In the genomic region with DNA sequence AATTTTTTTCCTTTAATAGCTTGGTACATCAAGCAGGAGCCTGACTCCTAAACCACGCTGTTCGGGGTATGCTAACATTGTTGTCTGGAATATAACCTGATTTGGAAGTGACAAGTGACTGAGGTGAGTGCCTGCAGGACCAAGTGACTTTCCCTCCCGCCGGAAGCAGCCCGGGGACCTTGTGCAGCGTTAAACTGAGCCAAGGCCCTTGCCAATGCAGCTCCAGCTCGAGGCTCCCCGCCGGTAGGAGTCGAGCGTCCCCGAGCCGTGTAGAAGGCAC, we compare ENCODE assay signal across 8 cellular contexts. TPM values are rescaled to one million over a fixed set of nuclear protein-coding genes. Genes with fewer than 3 reads are reported as not detected.
DNase-seq lines count a peak whose midpoint lies in the region; ATAC-seq and TF ChIP-seq lines count a peak whose summit lies in the region.

No MANE protein-coding gene starts in this region.

- H3K79me2 ChIP-seq in trophoblast cell (ENCODE audit: control insufficient read depth, insufficient read depth, low read length, poor library complexity): no peaks in the 10 kb centered on the region

- peak overlapping the region; percentile 95 for H3K4me2 ChIP-seq in trophoblast cell (ENCODE audit: low read length)

- intact Hi-C loops in esophagus muscularis mucosa (cut with DNase I): no loop called here

- peak overlapping the region; percentile 73 for H2AFZ ChIP-seq in trophoblast cell (ENCODE audit: insufficient read depth, low read length, poor library complexity)

- WGBS in esophagus muscularis mucosa: 40% methylated on average over 5 of the region's 13 CpGs
- no CpG with 5 or more reads among the region's 13 CpGs for WGBS in trophoblast cell (ENCODE audit: extremely low coverage, insufficient coverage, insufficient read length)

- H2BK120ac ChIP-seq in trophoblast cell (ENCODE audit: insufficient read depth, low read length, poor library complexity): peak overlapping the region; percentile 39

- H3K36me3 ChIP-seq in esophagus muscularis mucosa: peaks cover 0 to 40% (median 21%) of the 10 kb centered on the region in 4 donors
- no peaks in the 10 kb centered on the region for H3K36me3 ChIP-seq in trophoblast cell (ENCODE audit: control insufficient read depth in 1 of 2, insufficient read depth in 2 of 2, low read length in 2 of 2)

- H3K9me3 ChIP-seq in esophagus muscularis mucosa (no peaks in the 10 kb centered on the region), trophoblast cell (ENCODE audit: insufficient read depth, low read depth, low read length) (no peaks in the 10 kb centered on the region)

- peaks cover 23% of the 10 kb centered on the region for H3K79me1 ChIP-seq in trophoblast cell (ENCODE audit: low read length)

- DNase-seq in esophagus muscularis mucosa (ENCODE audit: extremely low spot score) (no peak), trophoblast cell (no peak), EL (no peak), NCI-H128 (lab: John Stamatoyannopoulos, UW; ENCODE audit: unreplicated experiment) (no peak)
- DNase-seq in activated CD8-positive, alpha-beta memory T cell treated with anti-CD3 and anti-CD28 coated beads, Interleukin-2, amount 50 U/mL, for 48 hours: no peak

- H3K23ac ChIP-seq in trophoblast cell (ENCODE audit: low read length): no peak overlapping the region

- no peak overlapping the region for H3K9ac ChIP-seq in trophoblast cell (ENCODE audit: low read length)

- H3K18ac ChIP-seq in trophoblast cell (ENCODE audit: low read length): peak overlapping the region; percentile 71

- no peak for TF ChIP-seq POLR2A in esophagus muscularis mucosa (IDR thresholded peaks at IDR 0.05; ENCODE audit: low read depth)

- H4K91ac ChIP-seq in trophoblast cell (ENCODE audit: low read depth, low read length): peak overlapping the region; percentile 50

- peak overlapping the region; percentile 11 for H2BK5ac ChIP-seq in trophoblast cell (ENCODE audit: low read depth, low read length, poor library complexity)

- peak overlapping the region; percentile 80 for H4K8ac ChIP-seq in trophoblast cell (ENCODE audit: low read depth, low read length)

- TF ChIP-seq CTCF in esophagus muscularis mucosa (IDR thresholded peaks at IDR 0.05): no peak

- H3K27ac ChIP-seq in esophagus muscularis mucosa (replicated peaks in 1 of 4) (peak overlapping the region; percentile 64 to 74 (median 70)), trophoblast cell (ENCODE audit: low read depth, low read length) (peak overlapping the region; percentile 95)

- peak overlapping the region; percentile 75 for H2AK5ac ChIP-seq in trophoblast cell (ENCODE audit: low read length)

- H3K14ac ChIP-seq in trophoblast cell (ENCODE audit: low read length): peak overlapping the region; percentile 74

- H3K4me1 ChIP-seq in esophagus muscularis mucosa (peaks cover 21 to 43% (median 39%) of the 10 kb centered on the region in 4 donors), trophoblast cell (ENCODE audit: control insufficient read depth in 1 of 2, insufficient read depth in 2 of 2, low read length in 2 of 2) (peaks cover 16 to 26% of the 10 kb centered on the region in 2 experiments)

- H3K4ac ChIP-seq in trophoblast cell (ENCODE audit: low read depth, low read length): peak overlapping the region; percentile 48

- TF ChIP-seq EP300 in esophagus muscularis mucosa (IDR thresholded peaks at IDR 0.05): no peak

- ATAC-seq in GM18868 (IDR thresholded peaks at IDR 0.05; ENCODE audit: unreplicated experiment) (peak; percentile 22), HG03460 (IDR thresholded peaks at IDR 0.05; ENCODE audit: unreplicated experiment) (peak; percentile 24)
- ATAC-seq in activated CD4-positive, CD25-positive, alpha-beta regulatory T cell treated with anti-CD3 and anti-CD28 coated beads, Interleukin-2, amount 50 U/mL, for 24 hours: no peak

- H3K27me3 ChIP-seq in esophagus muscularis mucosa: no peaks in the 10 kb centered on the region
- no peaks in the 10 kb centered on the region for H3K27me3 ChIP-seq in trophoblast cell (ENCODE audit: insufficient read depth, low read length)

- H2BK12ac ChIP-seq in trophoblast cell (ENCODE audit: low read length): peak overlapping the region; percentile 44

- peak overlapping the region; percentile 40 for H4K12ac ChIP-seq in trophoblast cell (ENCODE audit: low read depth, low read length)

- H3K4me3 ChIP-seq in esophagus muscularis mucosa (peak overlapping the region; percentile 59 to 74 (median 68)), trophoblast cell (ENCODE audit: low read depth, low read length) (no peak overlapping the region)

RNA-seq across cellular contexts. Expression of gene MTARC1, which starts 0.7 kb away (rescaled TPM):
- total RNA-seq in esophagus muscularis mucosa: 1 to 10 TPM; 4.2 to 6.6 (median 5.1) TPM
- polyA plus RNA-seq in trophoblast cell (2013): 25.0 and 26.3 TPM in 2 replicates

RNA-seq across cellular contexts. Expression of gene MTARC2, which starts 37.9 kb away (rescaled TPM):
- total RNA-seq in esophagus muscularis mucosa: 10 to 100 TPM; 15.6 to 22.9 (median 20.5) TPM
- polyA plus RNA-seq in trophoblast cell (2013): 5.5 and 5.6 TPM in 2 replicates

Comparison
In these comparisons a context has a peak if more than half of its experiments do, and no peak if none do; other contexts are left out.
1. ATAC-seq: peak in GM18868 (single experiment) and HG03460 (single experiment); none in activated CD4-positive, CD25-positive, alpha-beta regulatory T cell treated with anti-CD3 and anti-CD28 coated beads, Interleukin-2, amount 50 U/mL, for 24 hours (0 of 2).